2 cellular contexts compared by ENCODE assay signal in the genomic region with DNA sequence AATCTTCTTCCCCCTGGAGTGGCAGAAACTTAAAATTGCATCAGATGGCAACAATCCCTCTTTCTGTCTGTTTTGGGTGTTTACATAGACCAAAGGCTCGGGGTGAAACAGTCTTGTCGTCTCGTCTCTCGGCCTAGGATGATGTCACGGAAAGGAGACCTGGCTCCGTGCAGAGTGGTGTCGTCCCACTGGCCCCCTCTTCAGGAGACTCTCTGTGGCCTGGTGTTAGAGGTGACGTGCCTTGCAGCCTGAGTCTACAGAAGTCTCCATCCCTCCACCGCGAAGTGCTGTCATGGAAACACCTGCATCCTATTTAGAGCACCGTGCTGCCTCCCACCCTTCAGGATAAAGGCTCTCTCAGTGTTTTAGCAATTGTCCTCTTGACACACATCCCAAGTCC.
TF ChIP-seq lines count a peak whose summit lies in the region.

No MANE protein-coding gene starts in this region.

TF ChIP-seq in GM23338, 12 proteins besides CTCF, POLR2A, EP300 and RAD21:
- TF ChIP-seq ZNF462 (CRISPR knock-in tag; IDR thresholded peaks at IDR 0.05), result no peak
- no peak for TF ChIP-seq EZH2phosphoT487 (IDR thresholded peaks at IDR 0.05; ENCODE audit: unreplicated experiment)

TF ChIP-seq in WTC11, 78 proteins besides CTCF, POLR2A, EP300 and RAD21 (continued from another document):
- TF ChIP-seq, protein P1, sequence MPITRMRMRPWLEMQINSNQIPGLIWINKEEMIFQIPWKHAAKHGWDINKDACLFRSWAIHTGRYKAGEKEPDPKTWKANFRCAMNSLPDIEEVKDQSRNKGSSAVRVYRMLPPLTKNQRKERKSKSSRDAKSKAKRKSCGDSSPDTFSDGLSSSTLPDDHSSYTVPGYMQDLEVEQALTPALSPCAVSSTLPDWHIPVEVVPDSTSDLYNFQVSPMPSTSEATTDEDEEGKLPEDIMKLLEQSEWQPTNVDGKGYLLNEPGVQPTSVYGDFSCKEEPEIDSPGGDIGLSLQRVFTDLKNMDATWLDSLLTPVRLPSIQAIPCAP (CRISPR knock-in tag; IDR thresholded peaks at IDR 0.05), result no peak
- TF ChIP-seq USF1 (CRISPR knock-in tag; IDR thresholded peaks at IDR 0.05) (no peak), ZNF423 (CRISPR knock-in tag; IDR thresholded peaks at IDR 0.05) (no peak), HMGA2 (CRISPR knock-in tag; IDR thresholded peaks at IDR 0.05) (no peak), ZNF121 (CRISPR knock-in tag; IDR thresholded peaks at IDR 0.05) (no peak), IRF2 (CRISPR knock-in tag; IDR thresholded peaks at IDR 0.05; ENCODE audit: borderline replicate concordance, low read depth) (no peak), ATF1 (CRISPR knock-in tag; IDR thresholded peaks at IDR 0.05) (no peak), USF2 (CRISPR knock-in tag; IDR thresholded peaks at IDR 0.05) (no peak), SP1 (CRISPR knock-in tag; conservative IDR thresholded peaks at IDR 0.05) (no peak)
- TF ChIP-seq, protein P2, sequence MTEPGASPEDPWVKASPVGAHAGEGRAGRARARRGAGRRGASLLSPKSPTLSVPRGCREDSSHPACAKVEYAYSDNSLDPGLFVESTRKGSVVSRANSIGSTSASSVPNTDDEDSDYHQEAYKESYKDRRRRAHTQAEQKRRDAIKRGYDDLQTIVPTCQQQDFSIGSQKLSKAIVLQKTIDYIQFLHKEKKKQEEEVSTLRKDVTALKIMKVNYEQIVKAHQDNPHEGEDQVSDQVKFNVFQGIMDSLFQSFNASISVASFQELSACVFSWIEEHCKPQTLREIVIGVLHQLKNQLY (CRISPR knock-in tag; IDR thresholded peaks at IDR 0.05), result no peak
